1 cellular context compared by ENCODE assay signal in the genomic region with DNA sequence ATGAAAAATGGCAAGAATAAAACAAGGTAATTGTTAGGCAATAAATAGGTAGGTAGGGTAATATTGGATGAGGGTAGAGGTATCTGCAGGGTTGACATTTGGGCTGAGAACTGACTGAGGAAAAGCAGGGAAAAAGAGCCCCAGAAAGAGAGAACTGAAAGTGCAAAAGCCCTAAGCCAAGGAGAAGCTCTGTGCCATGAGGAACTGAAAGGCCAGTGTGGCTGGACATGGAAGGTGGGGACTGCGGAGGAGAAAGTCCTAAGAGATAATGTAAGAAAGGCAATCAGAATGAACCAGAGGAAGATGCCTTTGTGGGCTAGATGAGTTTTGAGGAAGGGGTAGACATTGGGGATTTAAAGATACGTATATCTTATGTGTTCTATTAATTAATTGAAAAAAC.
TF ChIP-seq lines count a peak whose summit lies in the region.

No MANE protein-coding gene starts in this region.

TF ChIP-seq in GM12878, 131 proteins besides CTCF, POLR2A, EP300 and RAD21 (continued from another document):
- TF ChIP-seq ZBTB33 (IDR thresholded peaks at IDR 0.05) (no peak), KDM1A (IDR thresholded peaks at IDR 0.05; ENCODE audit: borderline replicate concordance) (no peak), ATF2 (IDR thresholded peaks at IDR 0.05; ENCODE audit: low read length) (peak; percentile 34; the same call in 1 of the 2 replicates)
- TF ChIP-seq, protein P1, sequence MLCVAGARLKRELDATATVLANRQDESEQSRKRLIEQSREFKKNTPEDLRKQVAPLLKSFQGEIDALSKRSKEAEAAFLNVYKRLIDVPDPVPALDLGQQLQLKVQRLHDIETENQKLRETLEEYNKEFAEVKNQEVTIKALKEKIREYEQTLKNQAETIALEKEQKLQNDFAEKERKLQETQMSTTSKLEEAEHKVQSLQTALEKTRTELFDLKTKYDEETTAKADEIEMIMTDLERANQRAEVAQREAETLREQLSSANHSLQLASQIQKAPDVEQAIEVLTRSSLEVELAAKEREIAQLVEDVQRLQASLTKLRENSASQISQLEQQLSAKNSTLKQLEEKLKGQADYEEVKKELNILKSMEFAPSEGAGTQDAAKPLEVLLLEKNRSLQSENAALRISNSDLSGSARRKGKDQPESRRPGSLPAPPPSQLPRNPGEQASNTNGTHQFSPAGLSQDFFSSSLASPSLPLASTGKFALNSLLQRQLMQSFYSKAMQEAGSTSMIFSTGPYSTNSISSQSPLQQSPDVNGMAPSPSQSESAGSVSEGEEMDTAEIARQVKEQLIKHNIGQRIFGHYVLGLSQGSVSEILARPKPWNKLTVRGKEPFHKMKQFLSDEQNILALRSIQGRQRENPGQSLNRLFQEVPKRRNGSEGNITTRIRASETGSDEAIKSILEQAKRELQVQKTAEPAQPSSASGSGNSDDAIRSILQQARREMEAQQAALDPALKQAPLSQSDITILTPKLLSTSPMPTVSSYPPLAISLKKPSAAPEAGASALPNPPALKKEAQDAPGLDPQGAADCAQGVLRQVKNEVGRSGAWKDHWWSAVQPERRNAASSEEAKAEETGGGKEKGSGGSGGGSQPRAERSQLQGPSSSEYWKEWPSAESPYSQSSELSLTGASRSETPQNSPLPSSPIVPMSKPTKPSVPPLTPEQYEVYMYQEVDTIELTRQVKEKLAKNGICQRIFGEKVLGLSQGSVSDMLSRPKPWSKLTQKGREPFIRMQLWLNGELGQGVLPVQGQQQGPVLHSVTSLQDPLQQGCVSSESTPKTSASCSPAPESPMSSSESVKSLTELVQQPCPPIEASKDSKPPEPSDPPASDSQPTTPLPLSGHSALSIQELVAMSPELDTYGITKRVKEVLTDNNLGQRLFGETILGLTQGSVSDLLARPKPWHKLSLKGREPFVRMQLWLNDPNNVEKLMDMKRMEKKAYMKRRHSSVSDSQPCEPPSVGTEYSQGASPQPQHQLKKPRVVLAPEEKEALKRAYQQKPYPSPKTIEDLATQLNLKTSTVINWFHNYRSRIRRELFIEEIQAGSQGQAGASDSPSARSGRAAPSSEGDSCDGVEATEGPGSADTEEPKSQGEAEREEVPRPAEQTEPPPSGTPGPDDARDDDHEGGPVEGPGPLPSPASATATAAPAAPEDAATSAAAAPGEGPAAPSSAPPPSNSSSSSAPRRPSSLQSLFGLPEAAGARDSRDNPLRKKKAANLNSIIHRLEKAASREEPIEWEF (IDR thresholded peaks at IDR 0.05; ENCODE audit: insufficient replicate concordance, low read depth, low read length) = no peak
